2 cellular contexts compared by ENCODE assay signal in genomic region chr10:75703191-75703861, GRCh38.
TF ChIP-seq lines count a peak whose summit lies in the region.

No MANE protein-coding gene starts in this region.

TF ChIP-seq in HEK293, 187 proteins besides CTCF, POLR2A, EP300 and RAD21 (continued from another document and continues in another):
- 0 out of 2 replicates have a peak, but pooled peaks have one; percentile 31 for TF ChIP-seq YY1 (tag by site-specific recombination; IDR thresholded peaks at IDR 0.05)
- no peak for TF ChIP-seq ZNF184 (tag by site-specific recombination; IDR thresholded peaks at IDR 0.05)
- no peak for TF ChIP-seq SETDB1 (IDR thresholded peaks at IDR 0.05; ENCODE audit: insufficient read length, low read length)
- no peak for TF ChIP-seq ZNF133 (tag by site-specific recombination; IDR thresholded peaks at IDR 0.05)
- no peak for TF ChIP-seq ZNF549 (tag by site-specific recombination; IDR thresholded peaks at IDR 0.05)
- TF ChIP-seq ZNF658 (tag by site-specific recombination; IDR thresholded peaks at IDR 0.05) = no peak
- TF ChIP-seq ZNF664 (tag by site-specific recombination; IDR thresholded peaks at IDR 0.05) = no peak
- TF ChIP-seq ZBTB17 (tag by site-specific recombination; IDR thresholded peaks at IDR 0.05) = peak; percentile 94
- TF ChIP-seq ZBTB8A (tag by site-specific recombination; IDR thresholded peaks at IDR 0.05) = peak; percentile 39; the same call in 1 of the 2 replicates
- TF ChIP-seq ZNF843 (tag by site-specific recombination; IDR thresholded peaks at IDR 0.05) = peak; percentile 55; the same call in 1 of the 2 replicates
- TF ChIP-seq ZNF146 (tag by site-specific recombination; IDR thresholded peaks at IDR 0.05) = no peak
- TF ChIP-seq EGR2 (tag by site-specific recombination; IDR thresholded peaks at IDR 0.05; ENCODE audit: low read depth) = no peak
- no peak for TF ChIP-seq ZNF335 (tag by site-specific recombination; conservative IDR thresholded peaks at IDR 0.05)
- no peak for TF ChIP-seq ZNF473 (tag by site-specific recombination; IDR thresholded peaks at IDR 0.05)
- no peak for TF ChIP-seq ZNF629 (tag by site-specific recombination; IDR thresholded peaks at IDR 0.05)
- TF ChIP-seq ZNF76 (tag by site-specific recombination; IDR thresholded peaks at IDR 0.05; ENCODE audit: borderline replicate concordance, low read depth) = no peak
- peak; percentile 53 for TF ChIP-seq OSR2 (tag by site-specific recombination; IDR thresholded peaks at IDR 0.05)
- no peak for TF ChIP-seq HOXA7 (CRISPR knock-in tag; IDR thresholded peaks at IDR 0.05; ENCODE audit: borderline replicate concordance)
- TF ChIP-seq BCL11A (tag by site-specific recombination; IDR thresholded peaks at IDR 0.05; ENCODE audit: low read depth) = no peak
- no peak for TF ChIP-seq ZNF362 (tag by site-specific recombination; IDR thresholded peaks at IDR 0.05)
- no peak for TF ChIP-seq ZNF624 (tag by site-specific recombination; IDR thresholded peaks at IDR 0.05)
- TF ChIP-seq ZNF707 (tag by site-specific recombination; IDR thresholded peaks at IDR 0.05) = no peak
- TF ChIP-seq INSM2 (tag by site-specific recombination; IDR thresholded peaks at IDR 0.05) = no peak
- TF ChIP-seq ZNF37A (tag by site-specific recombination; IDR thresholded peaks at IDR 0.05) = no peak
- no peak for TF ChIP-seq KLF8 (tag by site-specific recombination; IDR thresholded peaks at IDR 0.05)
- TF ChIP-seq HOXD13 (CRISPR knock-in tag; IDR thresholded peaks at IDR 0.05; ENCODE audit: borderline replicate concordance) = no peak
- TF ChIP-seq ZNF514 (tag by site-specific recombination; IDR thresholded peaks at IDR 0.05) = no peak
- TF ChIP-seq ZNF530 (tag by site-specific recombination; IDR thresholded peaks at IDR 0.05; ENCODE audit: low read depth) = no peak
- TF ChIP-seq ZBTB26 (tag by site-specific recombination; optimal IDR thresholded peaks at IDR 0.05) = no peak
- no peak for TF ChIP-seq ZFHX2 (tag by site-specific recombination; conservative IDR thresholded peaks at IDR 0.05)
- no peak for TF ChIP-seq GFI1B (tag by site-specific recombination; IDR thresholded peaks at IDR 0.05)
- no peak for TF ChIP-seq ZNF248 (tag by site-specific recombination; IDR thresholded peaks at IDR 0.05)
- TF ChIP-seq ZEB2 (tag by site-specific recombination; IDR thresholded peaks at IDR 0.05) = 0 out of 2 replicates have a peak, but pooled peaks have one; percentile 23
- TF ChIP-seq WT1 (tag by site-specific recombination; IDR thresholded peaks at IDR 0.05) = no peak
- TF ChIP-seq ZNF433 (tag by site-specific recombination; IDR thresholded peaks at IDR 0.05; ENCODE audit: low read depth) = no peak
- TF ChIP-seq ZNF175 (tag by site-specific recombination; IDR thresholded peaks at IDR 0.05) = no peak
- no peak for TF ChIP-seq ZXDB (tag by site-specific recombination; IDR thresholded peaks at IDR 0.05)
- TF ChIP-seq ZSCAN4 (tag by site-specific recombination; IDR thresholded peaks at IDR 0.05) = no peak
- TF ChIP-seq MEIS1 (CRISPR knock-in tag; IDR thresholded peaks at IDR 0.05; ENCODE audit: borderline replicate concordance) = no peak

TF ChIP-seq in K562, 482 proteins besides CTCF, POLR2A, EP300 and RAD21 (continued from another document):
- TF ChIP-seq ATF6 (CRISPR knock-in tag; IDR thresholded peaks at IDR 0.05) (no peak), E2F6 (IDR thresholded peaks at IDR 0.05; ENCODE audit: borderline replicate concordance in 1 of 2, extremely low read depth in 1 of 2, insufficient read depth in 1 of 2, insufficient read length in 1 of 2, low read depth in 1 of 2, low read length in 1 of 2, poor library complexity in 1 of 2, severe bottlenecking in 1 of 2) (no peak), MXD1 (CRISPR knock-in tag; IDR thresholded peaks at IDR 0.05; ENCODE audit: borderline replicate concordance, poor library complexity, severe bottlenecking) (no peak), ZNF165 (CRISPR knock-in tag; IDR thresholded peaks at IDR 0.05; ENCODE audit: borderline replicate concordance) (no peak), ZNF77 (CRISPR knock-in tag; IDR thresholded peaks at IDR 0.05) (no peak)
- TF ChIP-seq, protein P1, sequence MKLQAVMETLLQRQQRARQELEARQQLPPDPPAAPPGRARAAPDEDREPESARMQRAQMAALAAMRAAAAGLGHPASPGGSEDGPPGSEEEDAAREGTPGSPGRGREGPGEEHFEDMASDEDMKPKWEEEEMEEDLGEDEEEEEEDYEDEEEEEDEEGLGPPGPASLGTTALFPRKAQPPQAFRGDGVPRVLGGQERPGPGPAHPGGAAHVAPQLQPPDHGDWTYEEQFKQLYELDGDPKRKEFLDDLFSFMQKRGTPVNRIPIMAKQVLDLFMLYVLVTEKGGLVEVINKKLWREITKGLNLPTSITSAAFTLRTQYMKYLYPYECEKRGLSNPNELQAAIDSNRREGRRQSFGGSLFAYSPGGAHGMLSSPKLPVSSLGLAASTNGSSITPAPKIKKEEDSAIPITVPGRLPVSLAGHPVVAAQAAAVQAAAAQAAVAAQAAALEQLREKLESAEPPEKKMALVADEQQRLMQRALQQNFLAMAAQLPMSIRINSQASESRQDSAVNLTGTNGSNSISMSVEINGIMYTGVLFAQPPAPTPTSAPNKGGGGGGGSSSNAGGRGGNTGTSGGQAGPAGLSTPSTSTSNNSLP (IDR thresholded peaks at IDR 0.05; ENCODE audit: borderline replicate concordance, low read depth, low read length) = no peak
